Comparison of ENCODE assay signal across 1 cellular context in genomic region chr22:20533879-20534265, GRCh38.
TF ChIP-seq lines count a peak whose summit lies in the region.

No MANE protein-coding gene starts in this region.

TF ChIP-seq in GM23338, 12 proteins besides CTCF, POLR2A, EP300 and RAD21 (continued from another document):
- TF ChIP-seq REST (IDR thresholded peaks at IDR 0.05; ENCODE audit: unreplicated experiment) (no peak), EZH2 (IDR thresholded peaks at IDR 0.05; ENCODE audit: low read depth, unreplicated experiment) (no peak), STAT1 (IDR thresholded peaks at IDR 0.05; ENCODE audit: unreplicated experiment) (no peak), ETS1 (IDR thresholded peaks at IDR 0.05) (no peak), NANOG (IDR thresholded peaks at IDR 0.05; ENCODE audit: borderline replicate concordance) (no peak), EZH2phosphoT487 (IDR thresholded peaks at IDR 0.05; ENCODE audit: unreplicated experiment) (no peak), ZNF331 (CRISPR knock-in tag; IDR thresholded peaks at IDR 0.05; ENCODE audit: low read depth) (no peak), ZNF462 (CRISPR knock-in tag; IDR thresholded peaks at IDR 0.05) (no peak), CREB1 (CRISPR knock-in tag; IDR thresholded peaks at IDR 0.05; ENCODE audit: low read depth) (no peak), POLR2AphosphoS5 (IDR thresholded peaks at IDR 0.05; ENCODE audit: low read depth) (no peak), JUNB (IDR thresholded peaks at IDR 0.05; ENCODE audit: unreplicated experiment) (no peak)
